Comparison of ENCODE assay signal across 10 cellular contexts in the genomic region with DNA sequence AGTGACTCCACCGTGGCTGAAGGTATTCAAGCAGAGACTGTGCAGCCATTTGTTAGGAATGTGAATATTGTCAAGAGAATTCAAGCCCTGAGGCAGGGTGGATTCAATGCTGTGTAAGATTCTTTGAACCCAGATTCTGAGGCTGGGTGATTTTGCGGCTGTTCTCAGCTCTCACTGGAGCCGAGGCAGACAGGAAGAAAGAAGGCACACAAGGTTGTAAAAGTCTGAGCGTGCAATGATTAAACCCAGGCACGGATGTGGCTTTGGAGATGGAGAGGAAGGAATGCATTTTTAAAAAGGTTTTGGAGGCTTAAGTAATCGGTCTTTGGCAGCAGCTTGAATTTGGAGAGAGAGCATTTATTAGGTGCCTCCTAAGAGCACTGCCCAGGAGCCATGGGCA.
DNase-seq lines count a peak whose midpoint lies in the region; ATAC-seq and TF ChIP-seq lines count a peak whose summit lies in the region.
"Had no signal": no experiment of that assay in that cellular context is flagged by ENCODE, and none has a peak within 500 bp of the region (broad histone marks: within the 10 kb centered on the region; RNA-seq: fewer than 3 reads in every experiment).

No MANE protein-coding gene starts in this region.

- no peaks in the 10 kb centered on the region for H3K9me3 ChIP-seq in smooth muscle cell (replicated peaks; ENCODE audit: low read depth)

- peaks cover 14% of the 10 kb centered on the region for H3F3A ChIP-seq in smooth muscle cell (ENCODE audit: low read depth)

- H3K79me2 ChIP-seq in smooth muscle cell (ENCODE audit: low read depth): no peaks in the 10 kb centered on the region

- H3K9ac ChIP-seq in smooth muscle cell (ENCODE audit: low read depth): peak overlapping the region; percentile 53

- no peak overlapping the region for H2AFZ ChIP-seq in smooth muscle cell (ENCODE audit: low read depth)

- DNase-seq in NCI-H1092 treated with DMSO at 0.1 percent for 48 hours (lab: John Stamatoyannopoulos, UW): peak; percentile 6
- no peak for DNase-seq in NCI-H1092 (lab: John Stamatoyannopoulos, UW)
- peak; percentile 86 for DNase-seq in SK-MEL-5 (ENCODE audit: low read depth, low spot score)
- peak; percentile 72 for DNase-seq in epithelial cell of esophagus (ENCODE audit: low read depth)
- DNase-seq in smooth muscle cell (lab: John Stamatoyannopoulos, UW; ENCODE audit: unreplicated experiment): no peak
- no peak for DNase-seq in HT-29 (ENCODE audit: low spot score)
- DNase-seq in NCI-H2196 treated with DMSO at 0.1 percent for 48 hours (lab: John Stamatoyannopoulos, UW; ENCODE audit: unreplicated experiment): no peak

- in situ Hi-C loops in SK-MEL-5 (cut with HindIII; ENCODE audit: low pct_unique_long_range_greater_than_20kb, low sequenced_read_pairs): loop anchor here (25.0 kb wide), 1 partner anchor 282 kb away; no protein-coding TSS in a partner anchor

- TF ChIP-seq CTCF in epithelial cell of esophagus (IDR thresholded peaks at IDR 0.05; ENCODE audit: insufficient read depth, low read depth, low read length, missing control alignments): no peak
- TF ChIP-seq CTCF in smooth muscle cell (IDR thresholded peaks at IDR 0.05; ENCODE audit: borderline replicate concordance, insufficient read depth, poor library complexity, severe bottlenecking): no peak

- peak overlapping the region; percentile 85 for H3K27ac ChIP-seq in smooth muscle cell (ENCODE audit: low read depth)
- H3K27ac ChIP-seq: 22Rv1 had no signal

- WGBS in smooth muscle cell (ENCODE audit: low lambda C conversion rate): under 1% methylated on average over 6 of the region's 6 CpGs

- no peak for ATAC-seq in GM19455 (IDR thresholded peaks at IDR 0.05; ENCODE audit: unreplicated experiment)

- H3K4me3 ChIP-seq in epithelial cell of esophagus (ENCODE audit: low read length) (no peak overlapping the region), smooth muscle cell (no peak overlapping the region)
- H3K4me3 ChIP-seq: lung had no signal

- no peaks in the 10 kb centered on the region for H3K27me3 ChIP-seq in smooth muscle cell (ENCODE audit: low read depth)

- H3K4me2 ChIP-seq in smooth muscle cell: peak overlapping the region; percentile 68

- H3K36me3 ChIP-seq in smooth muscle cell (ENCODE audit: low read depth): no peaks in the 10 kb centered on the region

- H4K20me1 ChIP-seq in smooth muscle cell (ENCODE audit: low read depth): no peaks in the 10 kb centered on the region

- peaks cover 21% of the 10 kb centered on the region for H3K4me1 ChIP-seq in smooth muscle cell (ENCODE audit: low read depth)

Comparison
In these comparisons a context has a peak if more than half of its experiments do, and no peak if none do; other contexts are left out.
1. DNase-seq: peak in NCI-H1092 treated with DMSO at 0.1 percent for 48 hours (single experiment), SK-MEL-5 (single experiment) and epithelial cell of esophagus (single experiment); none in NCI-H1092 (single experiment), smooth muscle cell (single experiment), HT-29 (single experiment) and NCI-H2196 treated with DMSO at 0.1 percent for 48 hours (single experiment).